In genomic region chr7:139230774-139231512, GRCh38 we compare ENCODE assay signal across 1 cellular context.
A peak's percentile ranks its signal among the peaks of the same experiment; 100 is the strongest.
TF ChIP-seq lines count a peak whose summit lies in the region.

Gene UBN2 (plus strand): TSS chr7:139231237. CDS start chr7:139231485, 248 bp downstream.

TF ChIP-seq in HepG2, 621 proteins besides CTCF, POLR2A, EP300 and RAD21 (continued from another document and continues in another):
- TF ChIP-seq ZBTB49 (CRISPR knock-in tag; IDR thresholded peaks at IDR 0.05; ENCODE audit: borderline replicate concordance) (no peak), TOPORS (CRISPR knock-in tag; IDR thresholded peaks at IDR 0.05) (no peak; the same call in 1 of the 2 replicates), ZBTB33 (CRISPR knock-in tag; IDR thresholded peaks at IDR 0.05) (0 out of 2 replicates have a peak, but pooled peaks have one; percentile 6), NCOA5 (CRISPR knock-in tag; IDR thresholded peaks at IDR 0.05) (no peak), THYN1 (CRISPR knock-in tag; IDR thresholded peaks at IDR 0.05; ENCODE audit: borderline replicate concordance, low read depth) (no peak), CREM (IDR thresholded peaks at IDR 0.05) (peak; percentile 96), CREM (CRISPR knock-in tag; IDR thresholded peaks at IDR 0.05) (peak; percentile 51; the same call in 1 of the 2 replicates), FOXO1 (CRISPR knock-in tag; IDR thresholded peaks at IDR 0.05) (peak; percentile 76), ATF3 (CRISPR knock-in tag; IDR thresholded peaks at IDR 0.05) (peak; percentile 27; the same call in 1 of the 2 replicates), NFATC3 (CRISPR knock-in tag; IDR thresholded peaks at IDR 0.05) (no peak), ZBTB25 (CRISPR knock-in tag; IDR thresholded peaks at IDR 0.05) (peak; percentile 75; the same call in 1 of the 2 replicates), TIGD3 (CRISPR knock-in tag; IDR thresholded peaks at IDR 0.05; ENCODE audit: borderline replicate concordance) (no peak), LCORL (IDR thresholded peaks at IDR 0.05) (no peak), LCORL (CRISPR knock-in tag; IDR thresholded peaks at IDR 0.05) (peak; percentile 29; the same call in 1 of the 2 replicates), FOXK2 (IDR thresholded peaks at IDR 0.05) (peak; percentile 92), ASH2L (IDR thresholded peaks at IDR 0.05; ENCODE audit: insufficient read length, low read depth, low read length) (peak; percentile 90), ZNF414 (CRISPR knock-in tag; IDR thresholded peaks at IDR 0.05) (no peak), ZNF260 (CRISPR knock-in tag; IDR thresholded peaks at IDR 0.05; ENCODE audit: borderline replicate concordance, low read depth) (no peak), ZNF230 (CRISPR knock-in tag; IDR thresholded peaks at IDR 0.05) (peak; percentile 52; the same call in 1 of the 2 replicates), ZNF124 (CRISPR knock-in tag; IDR thresholded peaks at IDR 0.05) (no peak), RFX3 (CRISPR knock-in tag; IDR thresholded peaks at IDR 0.05) (peak; percentile 94), ZNF543 (CRISPR knock-in tag; IDR thresholded peaks at IDR 0.05) (no peak), ZNF75D (CRISPR knock-in tag; IDR thresholded peaks at IDR 0.05; ENCODE audit: borderline replicate concordance) (no peak), PCBP2 (optimal IDR thresholded peaks at IDR 0.05; ENCODE audit: low read depth, low read length, poor library complexity, severe bottlenecking) (no peak), U2AF2 (IDR thresholded peaks at IDR 0.05; ENCODE audit: low read depth, low read length) (no peak), HBP1 (CRISPR knock-in tag; IDR thresholded peaks at IDR 0.05; ENCODE audit: low read depth) (0 out of 2 replicates have a peak, but pooled peaks have one; percentile 25), SRSF1 (optimal IDR thresholded peaks at IDR 0.05; ENCODE audit: low read depth, low read length) (no peak), PHF5A (CRISPR knock-in tag; IDR thresholded peaks at IDR 0.05; ENCODE audit: low read depth, unreplicated experiment) (no peak), TAF15 (IDR thresholded peaks at IDR 0.05; ENCODE audit: low read depth, low read length, poor library complexity, severe bottlenecking) (no peak), ZNF207 (IDR thresholded peaks at IDR 0.05; ENCODE audit: borderline replicate concordance) (no peak), CCAR2 (optimal IDR thresholded peaks at IDR 0.05; ENCODE audit: low read depth, low read length) (no peak), KMT2A (CRISPR knock-in tag; IDR thresholded peaks at IDR 0.05) (peak; percentile 91), ZNF574 (CRISPR knock-in tag; IDR thresholded peaks at IDR 0.05) (peak; percentile 78), PTBP1 (IDR thresholded peaks at IDR 0.05; ENCODE audit: low read depth, low read length, poor library complexity, severe bottlenecking) (no peak), ZNF672 (CRISPR knock-in tag; IDR thresholded peaks at IDR 0.05) (no peak), NFAT5 (CRISPR knock-in tag; IDR thresholded peaks at IDR 0.05) (no peak), PCBP1 (IDR thresholded peaks at IDR 0.05; ENCODE audit: borderline replicate concordance, low read depth, low read length) (no peak), AHR (CRISPR knock-in tag; IDR thresholded peaks at IDR 0.05) (no peak; the same call in 1 of the 2 replicates), HMGA1 (CRISPR knock-in tag; conservative IDR thresholded peaks at IDR 0.05) (no peak)
